17 cellular contexts compared by ENCODE assay signal in the genomic region with DNA sequence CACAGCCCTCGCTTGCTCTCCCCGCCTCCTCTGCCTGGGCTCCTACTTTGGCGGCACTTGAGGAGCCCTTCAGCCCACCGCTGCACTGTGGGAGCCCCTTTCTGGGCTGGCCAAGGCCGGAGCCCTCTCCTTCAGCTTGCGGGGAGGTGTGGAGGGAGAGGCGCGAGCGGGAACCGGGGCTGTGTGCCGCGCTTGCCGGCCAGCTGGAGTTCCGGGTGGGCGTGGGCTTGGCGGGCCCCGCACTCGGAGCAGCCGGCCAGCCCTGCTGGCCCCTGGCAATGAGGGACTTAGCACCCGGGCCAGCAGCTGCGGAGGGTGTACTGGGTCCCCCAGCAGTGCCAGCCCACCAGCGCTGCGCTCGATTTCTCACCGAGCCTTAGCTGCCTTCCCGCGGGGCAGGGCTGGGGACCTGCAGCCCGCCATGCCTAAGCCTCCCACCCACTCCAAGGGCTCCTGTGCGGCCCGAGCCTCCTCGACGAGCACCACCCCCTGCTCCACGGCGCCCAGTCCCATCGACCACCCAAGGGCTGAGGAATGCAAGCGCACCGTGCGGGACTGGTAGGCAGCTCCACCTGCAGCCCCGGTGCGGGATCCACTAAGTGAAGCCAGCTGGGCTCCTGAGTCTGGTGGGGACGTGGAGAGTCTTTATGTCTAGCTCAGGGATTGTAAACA. TPM values are rescaled to one million over a fixed set of nuclear protein-coding genes. Genes with fewer than 3 reads are reported as not detected.
"Had no signal": no experiment of that assay in that cellular context is flagged by ENCODE, and none has a peak within 500 bp of the region (broad histone marks: within the 10 kb centered on the region; RNA-seq: fewer than 3 reads in every experiment).

No MANE protein-coding gene starts in this region.

RNA-seq across cellular contexts. Expression of gene POU5F1, which starts 25.0 kb away (rescaled TPM):
- total RNA-seq: gastrocnemius medialis, glomerular endothelial cell, lung microvascular endothelial cell, mesothelial cell of epicardium, occipital lobe had no signal

RNA-seq across cellular contexts. Expression of gene PSORS1C2, which starts 56.6 kb away (rescaled TPM):
- total RNA-seq: chondrocyte, colonic mucosa, endodermal cell, gastrocnemius medialis, glomerular endothelial cell, left ventricle myocardium superior, lung microvascular endothelial cell, mesothelial cell of epicardium, mucosa of descending colon, occipital lobe, ovary, psoas muscle, renal cortical epithelial cell, right cardiac atrium, transverse colon, urinary bladder had no signal
- polyA plus RNA-seq: keratinocyte, ovary, psoas muscle, right cardiac atrium, urinary bladder had no signal
